13 cellular contexts compared by ENCODE assay signal in genomic region chr10:14240253-14241189, GRCh38.
DNase-seq lines count a peak whose midpoint lies in the region; TF ChIP-seq lines count a peak whose summit lies in the region.
"Had no signal": no experiment of that assay in that cellular context is flagged by ENCODE, and none has a peak within 500 bp of the region (broad histone marks: within the 10 kb centered on the region; RNA-seq: fewer than 3 reads in every experiment).

No MANE protein-coding gene starts in this region.

- no peaks in the 10 kb centered on the region for H3K79me2 ChIP-seq in MM.1S (ENCODE audit: low read length)

- peak; percentile 4 for DNase-seq in stimulated activated CD4-positive, alpha-beta T cell treated with anti-CD3 and anti-CD28 coated beads, Interleukin-4, amount 100 ng/mL, for 24 hours
- DNase-seq in stimulated activated CD4-positive, alpha-beta T cell treated with anti-CD3 and anti-CD28 coated beads, Interleukin-2, amount 100 ng/mL, for 48 hours: no peak
- DNase-seq in NCI-H69 (lab: John Stamatoyannopoulos, UW): peak; percentile 83
- DNase-seq in iPS DF 6.9 (ENCODE audit: low read depth, low spot score): peak; percentile 29
- DNase-seq in DMS153 treated with DMSO at 0.1 percent for 48 hours (lab: John Stamatoyannopoulos, UW; ENCODE audit: unreplicated experiment): no peak
- no peak for DNase-seq in nephron progenitor cell
- DNase-seq in HT-29 (ENCODE audit: low spot score): no peak
- DNase-seq in MM.1S: no peak
- DNase-seq: activated T-cell treated with anti-CD3 and anti-CD28 coated beads, Interleukin-2, amount 50 U/mL, for 4 hours; CD4-positive, alpha-beta memory T cell; kidney glomerular epithelial cell; NCI-H2107; stimulated activated CD4-positive, alpha-beta T cell treated with anti-CD3 and anti-CD28 coated beads, Interleukin-2, amount 100 ng/mL, for 24 hours had no signal

- TF ChIP-seq CTCF in nephron progenitor cell (IDR thresholded peaks at IDR 0.05) (no peak), MM.1S (IDR thresholded peaks at IDR 0.05; ENCODE audit: low read length) (no peak)

- H3K4me3 ChIP-seq in iPS DF 6.9 (ENCODE audit: low read length) (no peak overlapping the region), MM.1S (ENCODE audit: low read length) (no peak overlapping the region)

- H3K4me3 Mint-ChIP-seq in nephron progenitor cell: no peak overlapping the region
- H3K4me3 Mint-ChIP-seq: activated T-cell treated with anti-CD3 and anti-CD28 coated beads, Interleukin-2, amount 50 U/mL, for 4 hours; CD4-positive, alpha-beta memory T cell had no signal

- H3K9me2 ChIP-seq in MM.1S (replicated peaks; ENCODE audit: insufficient read depth, low read length): no peaks in the 10 kb centered on the region

- H3K27me3 ChIP-seq in iPS DF 6.9 (ENCODE audit: control insufficient read depth, insufficient read depth, low read length) (no peaks in the 10 kb centered on the region), MM.1S (replicated peaks; ENCODE audit: insufficient read depth, low read length) (no peaks in the 10 kb centered on the region)

- no peak overlapping the region for H3K9ac ChIP-seq in MM.1S (ENCODE audit: low read length)

- peaks cover 19% of the 10 kb centered on the region for H3K4me1 Mint-ChIP-seq in nephron progenitor cell

- H3K27ac Mint-ChIP-seq in nephron progenitor cell: no peak overlapping the region
- H3K27ac Mint-ChIP-seq: CD4-positive, alpha-beta memory T cell had no signal

- H3K4me1 ChIP-seq in iPS DF 6.9 (ENCODE audit: control insufficient read depth, insufficient read depth, low read length) (no peaks in the 10 kb centered on the region), MM.1S (ENCODE audit: low read length) (no peaks in the 10 kb centered on the region)

- H3K27me3 Mint-ChIP-seq in nephron progenitor cell (ENCODE audit: low read depth, poor library complexity): peaks cover 24% of the 10 kb centered on the region

- no peak overlapping the region for H2AFZ ChIP-seq in MM.1S (ENCODE audit: low read length)

- H3K4me2 ChIP-seq in MM.1S (ENCODE audit: low read depth, low read length): no peak overlapping the region

- no peaks in the 10 kb centered on the region for H4K20me1 ChIP-seq in MM.1S (ENCODE audit: insufficient read depth, low read length)

- no CpG with 5 or more reads among the region's 13 CpGs for WGBS in iPS DF 6.9 (ENCODE audit: insufficient coverage, insufficient read length)

- H3K9me3 Mint-ChIP-seq in nephron progenitor cell: peaks cover 11% of the 10 kb centered on the region

- no peak overlapping the region for H3K27ac ChIP-seq in iPS DF 6.9 (ENCODE audit: low read length)
- no peak overlapping the region for H3K27ac ChIP-seq in MM.1S (ENCODE audit: low read length)

- H3K36me3 ChIP-seq in iPS DF 6.9 (ENCODE audit: control insufficient read depth, insufficient read depth, low read length) (no peaks in the 10 kb centered on the region), MM.1S (replicated peaks; ENCODE audit: insufficient read depth, low read length) (no peaks in the 10 kb centered on the region)

- H3K9me3 ChIP-seq in iPS DF 6.9 (ENCODE audit: control insufficient read depth, insufficient read depth, low read length): no peaks in the 10 kb centered on the region
- H3K9me3 ChIP-seq in MM.1S (replicated peaks; ENCODE audit: insufficient read depth, low read length): no peaks in the 10 kb centered on the region

- no peaks in the 10 kb centered on the region for H3F3A ChIP-seq in MM.1S (ENCODE audit: insufficient read depth, low read length)

- H3K36me3 Mint-ChIP-seq in nephron progenitor cell (ENCODE audit: low read depth): peaks cover 9% of the 10 kb centered on the region
- H3K36me3 Mint-ChIP-seq: CD4-positive, alpha-beta memory T cell had no signal

Comparison
In these comparisons a context has a peak if more than half of its experiments do, and no peak if none do; other contexts are left out.
1. DNase-seq: peak in stimulated activated CD4-positive, alpha-beta T cell treated with anti-CD3 and anti-CD28 coated beads, Interleukin-4, amount 100 ng/mL, for 24 hours (single experiment), NCI-H69 (single experiment) and iPS DF 6.9 (single experiment); none in stimulated activated CD4-positive, alpha-beta T cell treated with anti-CD3 and anti-CD28 coated beads, Interleukin-2, amount 100 ng/mL, for 48 hours (0 of 2), DMS153 treated with DMSO at 0.1 percent for 48 hours (single experiment), nephron progenitor cell (single experiment), HT-29 (single experiment) and MM.1S (single experiment).